8 cellular contexts compared by ENCODE assay signal in genomic region chr5:88724201-88724600, GRCh38.
A peak's percentile ranks its signal among the peaks of the same experiment; 100 is the strongest.
DNase-seq lines count a peak whose midpoint lies in the region; ATAC-seq, FAIRE-seq and TF ChIP-seq lines count a peak whose summit lies in the region.

No MANE protein-coding gene starts in this region.

- no peak for TF ChIP-seq CTCF in GM13976 (IDR thresholded peaks at IDR 0.05; ENCODE audit: borderline replicate concordance, control extremely low read depth, extremely low read depth, insufficient read depth, missing control alignments)

- ATAC-seq in HG03097 (IDR thresholded peaks at IDR 0.05; ENCODE audit: low FRiP score, unreplicated experiment) = no peak

- in situ Hi-C loops in SK-MEL-5 (cut with HindIII; ENCODE audit: low pct_unique_long_range_greater_than_20kb, low sequenced_read_pairs) (no loop called here), GM13976 (cut with MboI; ENCODE audit: low sequenced_read_pairs, unreplicated experiment) (loop anchor here (25.0 kb wide), 2 partner anchors 1013 to 1538 kb away; no protein-coding TSS in a partner anchor)

- DNase-seq in A172 (ENCODE audit: low spot score) = peak; percentile 29
- peak; percentile 50 for DNase-seq in SK-MEL-5 (ENCODE audit: low read depth, low spot score)
- DNase-seq in frontal cortex (ENCODE audit: low spot score in 2 of 2) = no peak
- no peak for DNase-seq in T-helper 1 cell
- no peak for DNase-seq in GM13976 (ENCODE audit: low spot score)
- DNase-seq in NCI-H524 treated with DMSO at 0.1 percent for 48 hours (lab: John Stamatoyannopoulos, UW) = no peak

- FAIRE-seq in G401.6 (lab: Jason Lieb, UNC) = peak; percentile 13
- peak; percentile 80 for FAIRE-seq in frontal cortex (lab: Jason Lieb, UNC)

Comparison
In these comparisons a context has a peak if more than half of its experiments do, and no peak if none do; other contexts are left out.
1. DNase-seq: peak in A172 (single experiment) and SK-MEL-5 (single experiment); none in frontal cortex (0 of 2), T-helper 1 cell (0 of 5), GM13976 (single experiment) and NCI-H524 treated with DMSO at 0.1 percent for 48 hours (single experiment).